Comparison of ENCODE assay signal across 25 cellular contexts in the genomic region with DNA sequence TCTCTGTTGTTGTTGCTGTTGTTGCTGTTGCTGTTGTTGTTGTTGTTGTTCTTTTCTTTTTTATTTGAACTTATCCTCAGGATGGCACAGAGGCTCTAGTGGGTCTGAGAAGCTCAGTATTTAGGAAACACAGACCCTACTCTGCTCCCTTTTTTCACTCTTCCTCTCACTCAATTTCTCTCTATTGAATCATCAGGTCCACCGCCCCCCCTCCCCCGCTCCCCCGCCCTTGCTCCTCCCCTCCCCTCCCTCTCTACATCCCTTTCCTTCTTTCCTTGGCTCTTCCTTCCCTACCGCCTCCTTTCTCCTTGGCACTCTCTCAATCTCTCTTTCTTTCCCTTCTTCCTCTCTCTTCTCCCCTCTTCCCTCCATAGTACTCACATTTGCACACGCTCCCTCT.
"Had no signal": no experiment of that assay in that cellular context is flagged by ENCODE, and none has a peak within 500 bp of the region (broad histone marks: within the 10 kb centered on the region; RNA-seq: fewer than 3 reads in every experiment).

No MANE protein-coding gene starts in this region.

- H3K9me3 Mint-ChIP-seq: activated naive CD8-positive, alpha-beta T cell treated with anti-CD3 and anti-CD28 coated beads for 36 hours had no signal

- H3K79me2 ChIP-seq: hepatocyte had no signal

- H3K4me1 Mint-ChIP-seq: activated B cell treated with CpG ODN at 0.5 μM for 24 hours; activated naive CD8-positive, alpha-beta T cell treated with anti-CD3 and anti-CD28 coated beads for 36 hours had no signal

- ATAC-seq: activated T-cell treated with anti-CD3 and anti-CD28 coated beads, Interleukin-2, amount 50 U/mL, for 72 hours; effector memory CD8-positive, alpha-beta T cell; gastrocnemius medialis; mucosa of descending colon; natural killer cell treated with Interleukin-12 subunit alpha and Interleukin-12 subunit beta and Interleukin-15 and Interleukin-18, amount 100 ng/mL, for 72 hours; right lobe of liver; stimulated activated naive CD8-positive, alpha-beta T cell treated with anti-CD3 and anti-CD28 coated beads, Interleukin-15, Interleukin-2, amounts not matched to agents 100 U/mL and 50 U/mL, for 24 hours; T-helper 17 cell had no signal

- H3K4me3 Mint-ChIP-seq: activated B cell treated with CpG ODN at 0.5 μM for 24 hours; activated naive CD8-positive, alpha-beta T cell treated with anti-CD3 and anti-CD28 coated beads for 36 hours; activated T-cell treated with anti-CD3 and anti-CD28 coated beads, Interleukin-2, amount 50 U/mL, for 72 hours; effector memory CD8-positive, alpha-beta T cell; natural killer cell treated with Interleukin-12 subunit alpha and Interleukin-12 subunit beta and Interleukin-15 and Interleukin-18, amount 100 ng/mL, for 72 hours; T-helper 17 cell had no signal

- H3K4me1 ChIP-seq: adrenal gland, body of pancreas, gastrocnemius medialis, left ventricle myocardium inferior, right lobe of liver, testis, transverse colon had no signal

- H3K27ac ChIP-seq: body of pancreas, cardiac muscle cell, gastrocnemius medialis, hepatocyte, left ventricle myocardium inferior, neutrophil, right lobe of liver, testis, transverse colon had no signal

- H3K36me3 Mint-ChIP-seq: activated naive CD8-positive, alpha-beta T cell treated with anti-CD3 and anti-CD28 coated beads for 36 hours; natural killer cell treated with Interleukin-12 subunit alpha and Interleukin-12 subunit beta and Interleukin-15 and Interleukin-18, amount 100 ng/mL, for 72 hours had no signal

- H3K27ac Mint-ChIP-seq: activated B cell treated with CpG ODN at 0.5 μM for 24 hours; activated naive CD8-positive, alpha-beta T cell treated with anti-CD3 and anti-CD28 coated beads for 36 hours; activated T-cell treated with anti-CD3 and anti-CD28 coated beads, Interleukin-2, amount 50 U/mL, for 72 hours; effector memory CD8-positive, alpha-beta T cell; natural killer cell treated with Interleukin-12 subunit alpha and Interleukin-12 subunit beta and Interleukin-15 and Interleukin-18, amount 100 ng/mL, for 72 hours; T-helper 17 cell had no signal

- H3K4me2 ChIP-seq: hepatocyte had no signal

- DNase-seq: activated B cell treated with CpG ODN at 0.5 μM for 24 hours; activated CD4-positive, alpha-beta T cell treated with anti-CD3 and anti-CD28 coated beads, Interleukin-2, amount 50 U/mL, for 4 hours; activated naive CD4-positive, alpha-beta T cell treated with Interleukin-2 at 50 U/mL for 16 hours; activated T-cell treated with anti-CD3 and anti-CD28 coated beads for 4 hours; aorta; cortex of kidney; effector memory CD8-positive, alpha-beta T cell; gastrocnemius medialis; left ventricle myocardium inferior; right lobe of liver; T-helper 17 cell; T1000; transverse colon had no signal

- H3K36me3 ChIP-seq: adrenal gland, cardiac muscle cell, gastrocnemius medialis, left ventricle myocardium inferior, neutrophil, right lobe of liver, transverse colon had no signal

- H3K4me3 ChIP-seq: adrenal gland, body of pancreas, cardiac muscle cell, gastrocnemius medialis, hepatocyte, left ventricle myocardium inferior, lung, mucosa of descending colon, right lobe of liver, testis, transverse colon had no signal

- H3K27me3 ChIP-seq: body of pancreas, right lobe of liver, testis had no signal

- H2AFZ ChIP-seq: hepatocyte had no signal

- H3K9me3 ChIP-seq: adrenal gland, body of pancreas, gastrocnemius medialis, left ventricle myocardium inferior, mucosa of descending colon, neutrophil, right lobe of liver, testis, transverse colon had no signal
